1 cellular context compared by ENCODE assay signal in genomic region chr2:218002103-218002502, GRCh38.
TF ChIP-seq lines count a peak whose summit lies in the region.

No MANE protein-coding gene starts in this region.

TF ChIP-seq in GM23338, 12 proteins besides CTCF, POLR2A, EP300 and RAD21 (continued from another document):
- no peak for TF ChIP-seq ETS1 (IDR thresholded peaks at IDR 0.05)
- TF ChIP-seq ZNF462 (CRISPR knock-in tag; IDR thresholded peaks at IDR 0.05), result no peak
- no peak for TF ChIP-seq CREB1 (CRISPR knock-in tag; IDR thresholded peaks at IDR 0.05; ENCODE audit: low read depth)
- no peak for TF ChIP-seq EZH2 (IDR thresholded peaks at IDR 0.05; ENCODE audit: low read depth, unreplicated experiment)
- TF ChIP-seq ZNF114 (CRISPR knock-in tag; IDR thresholded peaks at IDR 0.05), result no peak
- no peak for TF ChIP-seq REST (IDR thresholded peaks at IDR 0.05; ENCODE audit: unreplicated experiment)
- no peak for TF ChIP-seq NANOG (IDR thresholded peaks at IDR 0.05; ENCODE audit: borderline replicate concordance)
- no peak for TF ChIP-seq STAT1 (IDR thresholded peaks at IDR 0.05; ENCODE audit: unreplicated experiment)
